In the genomic region with DNA sequence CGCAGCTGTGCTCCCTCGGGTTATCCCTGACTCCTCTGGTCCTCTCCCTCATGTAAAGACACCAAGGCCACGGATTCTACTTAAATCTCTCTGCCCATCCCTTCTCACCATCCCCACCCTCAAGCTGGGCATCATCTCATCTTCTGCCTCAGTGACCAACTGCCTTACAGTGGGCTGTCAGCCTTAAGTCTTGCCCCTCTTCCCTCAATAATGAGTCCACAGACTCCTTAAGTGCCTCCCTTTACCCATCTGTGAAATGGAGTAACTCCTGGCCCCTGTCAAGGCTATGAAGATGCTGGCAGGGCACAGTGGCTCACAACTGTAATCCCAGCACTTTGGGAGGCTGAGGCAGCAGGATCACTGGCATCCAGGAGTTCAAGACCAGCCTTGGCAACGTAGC, we compare ENCODE assay signal across 17 cellular contexts. TPM values are rescaled to one million over a fixed set of nuclear protein-coding genes. Genes with fewer than 3 reads are reported as not detected.
A peak's percentile ranks its signal among the peaks of the same experiment; 100 is the strongest.
DNase-seq lines count a peak whose midpoint lies in the region; ATAC-seq and TF ChIP-seq lines count a peak whose summit lies in the region.
"Had no signal": no experiment of that assay in that cellular context is flagged by ENCODE, and none has a peak within 500 bp of the region (broad histone marks: within the 10 kb centered on the region; RNA-seq: fewer than 3 reads in every experiment).

No MANE protein-coding gene starts in this region.

- intact Hi-C loops in CD4-positive, alpha-beta memory T cell (cut with micrococcal nuclease): no loop called here

- no peaks in the 10 kb centered on the region for H3K27me3 Mint-ChIP-seq in CD4-positive, alpha-beta memory T cell
- H3K27me3 Mint-ChIP-seq in IgD-negative memory B cell (no peaks in the 10 kb centered on the region), nephron progenitor cell (ENCODE audit: low read depth, poor library complexity) (peaks cover 3% of the 10 kb centered on the region)
- H3K27me3 Mint-ChIP-seq in activated naive CD8-positive, alpha-beta T cell: no peaks in the 10 kb centered on the region

- peak overlapping the region; percentile 91 for H3K27ac ChIP-seq in CD4-positive, alpha-beta memory T cell (ENCODE audit: low read depth, low read length)
- H3K27ac ChIP-seq: coronary artery had no signal

- ATAC-seq in HG02642 (IDR thresholded peaks at IDR 0.05; ENCODE audit: poor library complexity, unreplicated experiment): no peak
- ATAC-seq: activated CD4-positive, CD25-positive, alpha-beta regulatory T cell treated with anti-CD3 and anti-CD28 coated beads, Interleukin-2, amount 50 U/mL, for 24 hours; sciatic nerve had no signal

- H3K36me3 Mint-ChIP-seq in CD4-positive, alpha-beta memory T cell: peaks cover 0 to 4% of the 10 kb centered on the region in 2 donors
- peaks cover 2% of the 10 kb centered on the region for H3K36me3 Mint-ChIP-seq in IgD-negative memory B cell
- peaks cover 5% of the 10 kb centered on the region for H3K36me3 Mint-ChIP-seq in activated naive CD8-positive, alpha-beta T cell
- H3K36me3 Mint-ChIP-seq in nephron progenitor cell (ENCODE audit: low read depth): peaks cover 24% of the 10 kb centered on the region

- peaks cover 63% of the 10 kb centered on the region for H3K4me1 ChIP-seq in CD4-positive, alpha-beta memory T cell (ENCODE audit: insufficient read depth, low read length)

- peak overlapping the region; percentile 90 to 97 (median 94) for H3K27ac Mint-ChIP-seq in CD4-positive, alpha-beta memory T cell
- H3K27ac Mint-ChIP-seq in IgD-negative memory B cell (peak overlapping the region; percentile 98 to 100 (median 100)), nephron progenitor cell (no peak overlapping the region)
- H3K27ac Mint-ChIP-seq in activated naive CD8-positive, alpha-beta T cell: peak overlapping the region; percentile 94

- H3K4me3 Mint-ChIP-seq in CD4-positive, alpha-beta memory T cell: peak overlapping the region in 4 of 8 donors; percentile 36 to 63 (median 42)
- peak overlapping the region in 3 of 4 donors; percentile 46 to 88 (median 85) for H3K4me3 Mint-ChIP-seq in IgD-negative memory B cell
- H3K4me3 Mint-ChIP-seq in activated naive CD8-positive, alpha-beta T cell: peak overlapping the region; percentile 12
- H3K4me3 Mint-ChIP-seq in nephron progenitor cell: peak overlapping the region; percentile 14

- POLR2A ChIA-PET in CD4-positive, alpha-beta memory T cell (lab: Charles Lee; ENCODE audit: partially characterized antibody): interaction anchor here (0.9 to 38.6 kb wide), 3 partner anchors 14 to 86 kb away, joined by 3 to 3358 read pairs (median 212); partner anchors contain the start of genes CD52, SH3BGRL3 and UBXN11

- CTCF ChIA-PET in CD4-positive, alpha-beta memory T cell (lab: Charles Lee; ENCODE audit: partially characterized antibody): interaction anchor here (1.4 to 21.6 kb wide), 3 partner anchors 23 to 125 kb away, joined by 3 to 1027 read pairs (median 307); partner anchors contain the start of genes CD52 and UBXN11

- H3K36me3 ChIP-seq in CD4-positive, alpha-beta memory T cell (ENCODE audit: insufficient read depth, low read length): no peaks in the 10 kb centered on the region

- no peaks in the 10 kb centered on the region for H3K27me3 ChIP-seq in CD4-positive, alpha-beta memory T cell (ENCODE audit: insufficient read depth, low read length)
- H3K27me3 ChIP-seq: tibial nerve had no signal

- H3K4me1 Mint-ChIP-seq in CD4-positive, alpha-beta memory T cell: peaks cover 51 to 80% (median 58%) of the 10 kb centered on the region in 4 donors
- peaks cover 42 to 60% (median 53%) of the 10 kb centered on the region in 3 donors for H3K4me1 Mint-ChIP-seq in IgD-negative memory B cell
- H3K4me1 Mint-ChIP-seq in activated naive CD8-positive, alpha-beta T cell (ENCODE audit: low read depth): peaks cover 60% of the 10 kb centered on the region
- H3K4me1 Mint-ChIP-seq in nephron progenitor cell: peaks cover 86% of the 10 kb centered on the region

- no peak for TF ChIP-seq CTCF in nephron progenitor cell (IDR thresholded peaks at IDR 0.05)

- DNase-seq in CD4-positive, alpha-beta memory T cell: no peak
- DNase-seq in nephron progenitor cell (no peak), SIG-M5 (lab: John Stamatoyannopoulos, UW) (no peak), NCI-H82 treated with DMSO at 0.1 percent for 48 hours (lab: John Stamatoyannopoulos, UW; ENCODE audit: unreplicated experiment) (no peak), germinal center (ENCODE audit: low spot score) (no peak)
- DNase-seq: mesendoderm; NCI-H774; nucleus accumbens; stimulated activated CD4-positive, alpha-beta T cell treated with anti-CD3 and anti-CD28 coated beads, Interleukin-2, amount 100 ng/mL, for 48 hours had no signal

- H3K9me3 ChIP-seq in CD4-positive, alpha-beta memory T cell (ENCODE audit: control insufficient read depth in 1 of 2, low read length in 2 of 2): no peaks in the 10 kb centered on the region
- H3K9me3 ChIP-seq: tibial nerve had no signal

- no peak overlapping the region for H3K4me3 ChIP-seq in CD4-positive, alpha-beta memory T cell (ENCODE audit: low read length in 2 of 2)
- H3K4me3 ChIP-seq: coronary artery, tibial nerve had no signal

- H3K9me3 Mint-ChIP-seq in CD4-positive, alpha-beta memory T cell: no peaks in the 10 kb centered on the region
- no peaks in the 10 kb centered on the region for H3K9me3 Mint-ChIP-seq in IgD-negative memory B cell
- H3K9me3 Mint-ChIP-seq in activated naive CD8-positive, alpha-beta T cell (ENCODE audit: low read depth): no peaks in the 10 kb centered on the region
- no peaks in the 10 kb centered on the region for H3K9me3 Mint-ChIP-seq in nephron progenitor cell

RNA-seq across cellular contexts. Expression of gene SH3BGRL3, which starts 12.1 kb away (rescaled TPM):
- total RNA-seq in CD4-positive, alpha-beta memory T cell: 100 to 1,000 TPM; 293 to 305 TPM
- 1,000 to 10,000 TPM in 1 of 2 donors, 100 to 1,000 TPM in 1; 979 to 1,531 TPM for polyA plus RNA-seq in CD4-positive, alpha-beta memory T cell
- polyA plus RNA-seq in IgD-negative memory B cell: 1,152 TPM

RNA-seq across cellular contexts. Expression of gene UBXN11, which starts 14.5 kb away (rescaled TPM):
- 100 to 1,000 TPM; 115 to 117 TPM for total RNA-seq in CD4-positive, alpha-beta memory T cell
- 10 to 100 TPM; 13.3 to 17.4 TPM for polyA plus RNA-seq in CD4-positive, alpha-beta memory T cell
- 11.2 TPM for polyA plus RNA-seq in IgD-negative memory B cell

RNA-seq across cellular contexts. Expression of gene CD52, which starts 25.8 kb away (rescaled TPM):
- total RNA-seq in CD4-positive, alpha-beta memory T cell: 1,000 to 10,000 TPM; 1,302 to 1,324 TPM
- over 10,000 TPM in 1 of 2 donors, 1,000 to 10,000 TPM in 1; 8,660 to 12,303 TPM for polyA plus RNA-seq in CD4-positive, alpha-beta memory T cell
- polyA plus RNA-seq in IgD-negative memory B cell: 10,525 TPM
- total RNA-seq: Daoy had no signal

RNA-seq across cellular contexts. Expression of gene CEP85, which starts 57.9 kb away (rescaled TPM):
- 10 to 100 TPM; 20.4 to 21.9 TPM for total RNA-seq in CD4-positive, alpha-beta memory T cell
- 1 to 10 TPM; 6.7 to 9.4 TPM for polyA plus RNA-seq in CD4-positive, alpha-beta memory T cell
- polyA plus RNA-seq in IgD-negative memory B cell: 6.6 TPM
